ENCODE assay signal across 9 cellular contexts in genomic region chr10:10716972-10717371, GRCh38.
"Had no signal": no experiment of that assay in that cellular context is flagged by ENCODE, and none has a peak within 500 bp of the region (broad histone marks: within the 10 kb centered on the region; RNA-seq: fewer than 3 reads in every experiment).

No MANE protein-coding gene starts in this region.

- ATAC-seq: HCT116, K562 had no signal

- DNase-seq: GM23248, GOT3, H7, HFFc6, IMR-90 had no signal

- H3K9me3 ChIP-seq: HAP-1 had no signal

- H3K36me3 ChIP-seq: HAP-1 had no signal

- H3K4me3 ChIP-seq: GM23248, HAP-1, K562 had no signal

- FAIRE-seq: HTR-8/SVneo, K562 had no signal

- H3K4me1 ChIP-seq: HAP-1 had no signal
